ENCODE assay signal across 25 cellular contexts in the genomic region with DNA sequence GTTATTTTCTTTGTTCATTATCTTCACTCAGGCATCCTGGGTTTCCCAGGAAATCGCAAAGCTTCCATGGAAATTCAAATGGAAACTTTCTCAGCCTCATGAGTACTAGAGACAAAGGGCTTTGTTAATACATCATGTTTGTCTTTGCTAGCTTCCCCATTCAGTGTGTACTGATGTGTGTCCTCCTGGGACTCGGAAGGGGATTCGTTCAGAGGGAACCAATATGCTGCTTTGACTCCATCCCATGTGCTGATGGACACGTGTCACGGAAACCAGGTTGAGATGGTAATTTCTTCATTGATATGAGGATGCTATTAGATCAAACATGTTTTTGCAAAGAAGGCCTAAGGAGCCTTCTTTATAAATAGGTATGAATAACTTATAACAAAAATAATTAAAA.
A peak's percentile ranks its signal among the peaks of the same experiment; 100 is the strongest.
DNase-seq lines count a peak whose midpoint lies in the region; ATAC-seq, FAIRE-seq and TF ChIP-seq lines count a peak whose summit lies in the region.
"Had no signal": no experiment of that assay in that cellular context is flagged by ENCODE, and none has a peak within 500 bp of the region (broad histone marks: within the 10 kb centered on the region; RNA-seq: fewer than 3 reads in every experiment).

No MANE protein-coding gene starts in this region.

- no peak overlapping the region for H2AK5ac ChIP-seq in H9 (ENCODE audit: insufficient read length, low read length)

- H3K79me2 ChIP-seq in H9 (ENCODE audit: insufficient read depth, low read length): no peaks in the 10 kb centered on the region

- no peak overlapping the region for H3K4me3 ChIP-seq in bronchial epithelial cell (ENCODE audit: low read depth, low read length)
- H3K4me3 ChIP-seq: K562, PC-9 had no signal

- no peak overlapping the region for H3K56ac ChIP-seq in H9 (ENCODE audit: insufficient read length, low read depth, low read length)

- no peak overlapping the region for H4K8ac ChIP-seq in H9 (replicated peaks; ENCODE audit: insufficient read length, low read depth, low read length)

- no peak overlapping the region for H2BK12ac ChIP-seq in H9 (ENCODE audit: insufficient read length, low read depth, low read length)

- no peaks in the 10 kb centered on the region for H3K36me3 ChIP-seq in bronchial epithelial cell (ENCODE audit: control insufficient read depth, insufficient read depth, low read length)

- H3K9ac ChIP-seq in H9 (ENCODE audit: extremely low read depth, insufficient read length, low read length): no peak overlapping the region
- H3K9ac ChIP-seq: SK-N-SH had no signal

- peak overlapping the region; percentile 65 for H2AFZ ChIP-seq in H9 (ENCODE audit: low read length)
- H2AFZ ChIP-seq: PC-9 had no signal

- H2BK20ac ChIP-seq in H9 (ENCODE audit: low read depth, low read length, poor library complexity, severe bottlenecking): no peak overlapping the region

- no peak overlapping the region for H2BK5ac ChIP-seq in H9 (ENCODE audit: insufficient read length, low read length)

- no CpG with 5 or more reads among the region's 5 CpGs for WGBS in H9 (ENCODE audit: extremely low coverage, insufficient read length, low lambda C conversion rate)

- H3K27ac Mint-ChIP-seq in H9: peak overlapping the region in 2 of 3 experiments; percentile 35 to 87; a peak in 4 of 7 replicates
- no peak overlapping the region for H3K27ac Mint-ChIP-seq in activated CD8-positive, alpha-beta memory T cell treated with anti-CD3 and anti-CD28 coated beads, Interleukin-2, amount 10 ng/mL, durations not matched to agents 7 days and 5 days
- H3K27ac Mint-ChIP-seq: CD8-positive, alpha-beta memory T cell had no signal

- CTCF ChIA-PET in activated CD8-positive, alpha-beta memory T cell treated with anti-CD3 and anti-CD28 coated beads, Interleukin-2, amount 10 ng/mL, durations not matched to agents 7 days and 5 days (lab: Charles Lee): interaction anchor here (2.2 kb wide), 1 partner anchor 10 kb away, joined by 8 read pairs; no protein-coding TSS in a partner anchor

- H3K23me2 ChIP-seq in H9 (ENCODE audit: insufficient read length, low read depth, low read length, poor library complexity, severe bottlenecking): no peaks in the 10 kb centered on the region

- no peak overlapping the region for H3K18ac ChIP-seq in H9 (ENCODE audit: insufficient read length, low read depth, low read length)

- H3K4me1 Mint-ChIP-seq in H9: peaks cover 14 to 18% of the 10 kb centered on the region in 2 experiments
- H3K4me1 Mint-ChIP-seq in activated CD8-positive, alpha-beta memory T cell treated with anti-CD3 and anti-CD28 coated beads, Interleukin-2, amount 10 ng/mL, durations not matched to agents 7 days and 5 days: no peaks in the 10 kb centered on the region
- H3K4me1 Mint-ChIP-seq: CD8-positive, alpha-beta memory T cell had no signal

- no peak for ATAC-seq in activated CD8-positive, alpha-beta memory T cell treated with anti-CD3 and anti-CD28 coated beads, Interleukin-2, amount 10 ng/mL, durations not matched to agents 7 days and 5 days
- ATAC-seq: K562 had no signal

- no peak overlapping the region for H3K27ac ChIP-seq in H9 (ENCODE audit: insufficient read length, low read depth, low read length)
- H3K27ac ChIP-seq: C4-2B, PC-9, RWPE1 had no signal

- no peak overlapping the region for H3K4me3 Mint-ChIP-seq in H9
- H3K4me3 Mint-ChIP-seq in activated CD8-positive, alpha-beta memory T cell treated with anti-CD3 and anti-CD28 coated beads, Interleukin-2, amount 10 ng/mL, durations not matched to agents 7 days and 5 days: no peak overlapping the region
- H3K4me3 Mint-ChIP-seq: CD8-positive, alpha-beta memory T cell had no signal

- no peak overlapping the region for H4K91ac ChIP-seq in H9 (ENCODE audit: insufficient read length, low read depth, low read length)

- H3K4me2 ChIP-seq in H9 (ENCODE audit: insufficient read depth, insufficient read length, low read length): no peak overlapping the region
- H3K4me2 ChIP-seq: PC-9, SK-N-SH had no signal

- no peak overlapping the region for H2BK120ac ChIP-seq in H9 (ENCODE audit: low read depth, low read length, poor library complexity, severe bottlenecking)

- H3K9me3 Mint-ChIP-seq in H9: peaks cover 0 to 5% of the 10 kb centered on the region in 2 experiments; a peak in 4 of 5 replicates
- H3K9me3 Mint-ChIP-seq in activated CD8-positive, alpha-beta memory T cell treated with anti-CD3 and anti-CD28 coated beads, Interleukin-2, amount 10 ng/mL, durations not matched to agents 7 days and 5 days (ENCODE audit: low read depth): no peaks in the 10 kb centered on the region
- H3K9me3 Mint-ChIP-seq: CD8-positive, alpha-beta memory T cell had no signal

- H3T11ph ChIP-seq in H9 (ENCODE audit: low read length): no peak overlapping the region

- DNase-seq in COLO829 (ENCODE audit: low spot score) (peak; percentile 17), H9 (no peak), bronchial epithelial cell (ENCODE audit: low read depth) (no peak), medulla oblongata (ENCODE audit: extremely low spot score) (peak; percentile 25), T1000 (lab: John Stamatoyannopoulos, UW) (no peak), mucosa of gallbladder (ENCODE audit: low spot score) (no peak)
- no peak for DNase-seq in activated CD8-positive, alpha-beta memory T cell treated with anti-CD3 and anti-CD28 coated beads, Interleukin-2, amount 10 ng/mL, durations not matched to agents 7 days and 5 days
- DNase-seq in activated effector memory CD4-positive, alpha-beta T cell treated with Interleukin-2 at 50 U/mL for 16 hours: no peak
- DNase-seq: CD8-positive, alpha-beta memory T cell; EL; GF-D8; MM.1S; NCI-H1048; NCI-H1417 treated with DMSO at 0.1 percent for 48 hours; NCI-H187; NCI-H2107; NCI-H2227 treated with DMSO at 0.1 percent for 48 hours; NCI-H524; PC-9; SHP77 treated with DMSO at 0.1 percent for 48 hours; SK-N-SH had no signal

- no peak overlapping the region for H2BK15ac ChIP-seq in H9 (ENCODE audit: low read depth, low read length)

- FAIRE-seq in bronchial epithelial cell (lab: Jason Lieb, UNC): peak; percentile 75
- FAIRE-seq: A204.1, K562 had no signal

- TF ChIP-seq CTCF in H9 (conservative IDR thresholded peaks at IDR 0.05): no peak
- TF ChIP-seq CTCF in bronchial epithelial cell (IDR thresholded peaks at IDR 0.05; ENCODE audit: insufficient read depth, low read length, severe bottlenecking): no peak

- H3K36me3 Mint-ChIP-seq in H9 (ENCODE audit: insufficient read depth in 1 of 3, low read depth in 3 of 3): peaks cover 0 to 7% (median 3%) of the 10 kb centered on the region in 3 experiments; a peak in 3 of 7 replicates
- no peaks in the 10 kb centered on the region for H3K36me3 Mint-ChIP-seq in activated CD8-positive, alpha-beta memory T cell treated with anti-CD3 and anti-CD28 coated beads, Interleukin-2, amount 10 ng/mL, durations not matched to agents 7 days and 5 days
- H3K36me3 Mint-ChIP-seq: CD8-positive, alpha-beta memory T cell had no signal

- H3K14ac ChIP-seq in H9 (ENCODE audit: insufficient read depth, low read length): no peak overlapping the region

- no peak overlapping the region for H3K4ac ChIP-seq in H9 (ENCODE audit: low read depth, low read length)

- H4K20me1 ChIP-seq in H9 (ENCODE audit: control insufficient read depth, insufficient read depth, insufficient read length): no peaks in the 10 kb centered on the region

- H3K27me3 ChIP-seq in H9 (ENCODE audit: insufficient read depth, low read length) (no peaks in the 10 kb centered on the region), bronchial epithelial cell (ENCODE audit: control insufficient read depth, insufficient read depth, low read length) (peaks cover 2% of the 10 kb centered on the region)

- peaks cover 4% of the 10 kb centered on the region for H3K27me3 Mint-ChIP-seq in H9 (ENCODE audit: low read depth)
- H3K27me3 Mint-ChIP-seq in activated CD8-positive, alpha-beta memory T cell treated with anti-CD3 and anti-CD28 coated beads, Interleukin-2, amount 10 ng/mL, durations not matched to agents 7 days and 5 days: no peaks in the 10 kb centered on the region

- H3K4me1 ChIP-seq in H9 (ENCODE audit: insufficient read depth, low read length): peaks cover 3% of the 10 kb centered on the region; the same call in 1 of the 2 replicates

- H3K79me1 ChIP-seq in H9 (ENCODE audit: insufficient read depth, low read depth, low read length, poor library complexity, severe bottlenecking): no peaks in the 10 kb centered on the region

- no peak overlapping the region for H4K5ac ChIP-seq in H9 (ENCODE audit: insufficient read length, low read depth, low read length)

- H3K9me3 ChIP-seq in H9 (ENCODE audit: control insufficient read depth, low read depth, low read length): no peaks in the 10 kb centered on the region
- H3K9me3 ChIP-seq: SK-N-SH had no signal

- H3K23ac ChIP-seq in H9 (ENCODE audit: insufficient read length, low read depth, low read length): no peak overlapping the region

Comparison
In these comparisons a context has a peak if more than half of its experiments do, and no peak if none do; other contexts are left out.
1. DNase-seq: peak in COLO829 (single experiment) and medulla oblongata (single experiment); none in H9 (single experiment), bronchial epithelial cell (single experiment), T1000 (single experiment), mucosa of gallbladder (single experiment), activated CD8-positive, alpha-beta memory T cell treated with anti-CD3 and anti-CD28 coated beads, Interleukin-2, amount 10 ng/mL, durations not matched to agents 7 days and 5 days (single experiment) and activated effector memory CD4-positive, alpha-beta T cell treated with Interleukin-2 at 50 U/mL for 16 hours (single experiment).